ENCODE assay signal across 8 cellular contexts in genomic region chr7:131544449-131545425, GRCh38. TPM values are rescaled to one million over a fixed set of nuclear protein-coding genes. Genes with fewer than 3 reads are reported as not detected.
DNase-seq lines count a peak whose midpoint lies in the region; ATAC-seq and TF ChIP-seq lines count a peak whose summit lies in the region.

No MANE protein-coding gene starts in this region.

- DNase-seq in NCI-H748 (lab: John Stamatoyannopoulos, UW; ENCODE audit: unreplicated experiment), result peak; percentile 54
- no peak for DNase-seq in NCI-H748 treated with DMSO at 0.1 percent for 48 hours (lab: John Stamatoyannopoulos, UW)
- peak; percentile 5 for DNase-seq in NCI-H82 treated with DMSO at 0.1 percent for 48 hours (lab: John Stamatoyannopoulos, UW; ENCODE audit: unreplicated experiment)
- DNase-seq in fibroblast of pulmonary artery (ENCODE audit: low read depth), result peak; percentile 47
- no peak for DNase-seq in activated T-cell treated with anti-CD3 and anti-CD28 coated beads, Interleukin-2, amount 50 U/mL, for 1 hour

- H3K36me3 ChIP-seq in skeletal muscle tissue (ENCODE audit: control insufficient read depth in 3 of 3, insufficient read depth in 3 of 3, low read length in 3 of 3), result no peaks in the 10 kb centered on the region

- H3K4me3 ChIP-seq in fibroblast of pulmonary artery (replicated peaks; ENCODE audit: low read depth, low read length) (no peak overlapping the region), skeletal muscle tissue (ENCODE audit: low read length in 3 of 3) (no peak overlapping the region)

- no peaks in the 10 kb centered on the region for H3K9me3 ChIP-seq in skeletal muscle tissue (ENCODE audit: control insufficient read depth in 3 of 3, low read length in 3 of 3)

- TF ChIP-seq CTCF in fibroblast of pulmonary artery (IDR thresholded peaks at IDR 0.05; ENCODE audit: low read length, missing control alignments), result peak; percentile 32

- no peak overlapping the region for H3K9ac ChIP-seq in skeletal muscle tissue (ENCODE audit: low read depth in 1 of 3, low read length in 3 of 3)

- H3K27me3 ChIP-seq in skeletal muscle tissue (ENCODE audit: control insufficient read depth in 3 of 3, insufficient read depth in 3 of 3, low read length in 3 of 3), result no peaks in the 10 kb centered on the region

- no peak for ATAC-seq in activated CD4-positive, CD25-positive, alpha-beta regulatory T cell treated with anti-CD3 and anti-CD28 coated beads, Interleukin-2, amount 50 U/mL, for 24 hours
- ATAC-seq in GM19452 (IDR thresholded peaks at IDR 0.05; ENCODE audit: unreplicated experiment), result no peak

- peaks cover 27 to 46% (median 36%) of the 10 kb centered on the region in 3 donors for H3K4me1 ChIP-seq in skeletal muscle tissue (ENCODE audit: control insufficient read depth in 3 of 3, insufficient read depth in 3 of 3, low read length in 3 of 3)

- H3K27ac ChIP-seq in skeletal muscle tissue (ENCODE audit: low read depth, low read length), result peak overlapping the region; percentile 42

RNA-seq across cellular contexts. Expression of gene PODXL, which starts 11.7 kb away (rescaled TPM):
- 18.8 TPM for total RNA-seq in skeletal muscle tissue

Comparison
In these comparisons a context has a peak if more than half of its experiments do, and no peak if none do; other contexts are left out.
1. DNase-seq: peak in NCI-H748 (single experiment), NCI-H82 treated with DMSO at 0.1 percent for 48 hours (single experiment) and fibroblast of pulmonary artery (single experiment); none in NCI-H748 treated with DMSO at 0.1 percent for 48 hours (single experiment) and activated T-cell treated with anti-CD3 and anti-CD28 coated beads, Interleukin-2, amount 50 U/mL, for 1 hour (single experiment).